Comparison of ENCODE assay signal across 24 cellular contexts in the genomic region with DNA sequence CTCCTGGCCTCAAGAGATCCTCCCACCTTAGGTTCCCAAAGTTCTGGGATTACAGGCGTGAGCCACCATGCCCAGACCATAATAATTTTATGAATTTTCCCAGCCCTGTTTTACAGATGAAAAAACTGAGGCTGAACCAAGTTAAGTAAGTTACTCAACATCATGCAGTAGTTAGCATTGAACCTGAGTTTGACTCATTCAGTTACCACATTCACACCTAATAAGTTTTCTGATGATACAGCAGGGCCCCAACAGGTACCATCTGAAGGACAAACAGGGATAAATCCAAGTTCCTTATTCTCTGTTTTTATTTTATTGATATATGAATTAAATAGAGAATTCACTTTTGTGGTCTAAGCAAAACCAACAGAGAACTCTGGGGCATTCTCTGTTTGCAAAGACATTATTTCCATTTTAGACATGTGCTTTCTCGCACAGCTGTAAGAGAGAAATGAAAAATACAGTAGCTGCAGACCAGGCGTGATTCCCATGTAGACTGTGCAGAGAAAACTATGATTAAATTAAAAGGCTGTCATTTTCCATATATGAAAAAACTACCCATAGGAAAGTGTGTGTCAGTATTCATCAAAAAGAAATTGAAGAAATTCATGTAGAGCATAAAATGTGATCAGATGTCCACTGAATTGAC. TPM values are rescaled to one million over a fixed set of nuclear protein-coding genes. Genes with fewer than 3 reads are reported as not detected.
DNase-seq lines count a peak whose midpoint lies in the region; ATAC-seq and TF ChIP-seq lines count a peak whose summit lies in the region.
"Had no signal": no experiment of that assay in that cellular context is flagged by ENCODE, and none has a peak within 500 bp of the region (broad histone marks: within the 10 kb centered on the region; RNA-seq: fewer than 3 reads in every experiment).

No MANE protein-coding gene starts in this region.

- peak overlapping the region; percentile 52; the same call in 1 of the 2 replicates for H3K27ac ChIP-seq in DND-41 (ENCODE audit: low read length)
- H3K27ac ChIP-seq: BLaER1 treated with 17β-estradiol and CSF1 and Interleukin-3, amounts not matched to agents 10 nM and 100 nM; brain microvascular endothelial cell; dorsolateral prefrontal cortex; esophagus muscularis mucosa; HL-60; KMS-11; sigmoid colon had no signal

- H3K36me3 ChIP-seq in DND-41 (ENCODE audit: insufficient read depth, low read length) (peaks cover 36% of the 10 kb centered on the region), H7 (replicated peaks; ENCODE audit: control insufficient read depth, insufficient read depth, low read length) (no peaks in the 10 kb centered on the region)
- H3K36me3 ChIP-seq: brain microvascular endothelial cell, esophagus muscularis mucosa, sigmoid colon had no signal

- no peak overlapping the region for H3K4me2 ChIP-seq in DND-41 (ENCODE audit: insufficient read depth, low read length)
- H3K4me2 ChIP-seq: KMS-11 had no signal

- H3K4me1 Mint-ChIP-seq in memory B cell: peaks cover 54% of the 10 kb centered on the region

- no peaks in the 10 kb centered on the region for H3K27me3 ChIP-seq in DND-41 (ENCODE audit: insufficient read depth, low read length, poor library complexity)
- no peaks in the 10 kb centered on the region for H3K27me3 ChIP-seq in H7 (ENCODE audit: control insufficient read depth, insufficient read depth, low read length)
- H3K27me3 ChIP-seq: BLaER1 treated with 17β-estradiol and CSF1 and Interleukin-3, amounts not matched to agents 10 nM and 100 nM; brain microvascular endothelial cell; dorsolateral prefrontal cortex; esophagus muscularis mucosa; sigmoid colon had no signal

- H3K9me3 Mint-ChIP-seq in memory B cell: peaks cover 2% of the 10 kb centered on the region

- no peaks in the 10 kb centered on the region for H3K27me3 Mint-ChIP-seq in memory B cell

- no peak for TF ChIP-seq CTCF in DND-41 (IDR thresholded peaks at IDR 0.05; ENCODE audit: borderline replicate concordance, extremely low read depth, low read length, poor library complexity, severe bottlenecking)

- no peak overlapping the region for H2AFZ ChIP-seq in DND-41 (ENCODE audit: low read depth, low read length)

- ATAC-seq in DND-41 (ENCODE audit: insufficient read depth, low read depth) (no peak), GM18868 (IDR thresholded peaks at IDR 0.05; ENCODE audit: unreplicated experiment) (peak; percentile 34), HG03432 (IDR thresholded peaks at IDR 0.05; ENCODE audit: unreplicated experiment) (peak; percentile 41), memory B cell (ENCODE audit: low read depth) (no peak)

- H4K20me1 ChIP-seq in DND-41 (ENCODE audit: insufficient read depth, low read length): peaks cover 26% of the 10 kb centered on the region

- H3K4me3 ChIP-seq in DND-41 (ENCODE audit: low read depth in 1 of 2, low read length in 2 of 2) (no peak overlapping the region), H7 (ENCODE audit: insufficient read depth, low read depth, low read length) (no peak overlapping the region)
- H3K4me3 ChIP-seq: BLaER1 treated with 17β-estradiol and CSF1 and Interleukin-3, amounts not matched to agents 10 nM and 100 nM; dorsolateral prefrontal cortex; esophagus muscularis mucosa; sigmoid colon had no signal

- no peak overlapping the region for H3K4me3 Mint-ChIP-seq in memory B cell

- no peak for DNase-seq in DND-41
- DNase-seq in memory B cell (ENCODE audit: low spot score in 2 of 2): no peak
- DNase-seq in EL: no peak
- no peak for DNase-seq in H7
- DNase-seq in GF-D8 (lab: John Stamatoyannopoulos, UW): no peak
- DNase-seq in CD1c-positive myeloid dendritic cell (ENCODE audit: extremely low spot score): no peak
- DNase-seq: activated CD4-positive, alpha-beta T cell treated with anti-CD3 and anti-CD28 coated beads, Interleukin-2, amount 50 U/mL, for 48 hours; brain microvascular endothelial cell; DMS79 treated with DMSO at 0.1 percent for 48 hours; dorsolateral prefrontal cortex; GOT3; NCI-H1436 treated with DMSO at 0.1 percent for 48 hours; NCI-H226; nucleus accumbens; SIG-M5; sigmoid colon; stimulated activated CD4-positive, alpha-beta T cell treated with anti-CD3 and anti-CD28 coated beads, Interleukin-2, amount 100 ng/mL, for 48 hours; T1000 had no signal

- H3K4me1 ChIP-seq in DND-41 (ENCODE audit: insufficient read depth, low read length): peaks cover 57% of the 10 kb centered on the region
- H3K4me1 ChIP-seq: esophagus muscularis mucosa had no signal

- H3K9me3 ChIP-seq in DND-41 (ENCODE audit: insufficient read depth, low read length, severe bottlenecking): no peaks in the 10 kb centered on the region
- H3K9me3 ChIP-seq: esophagus muscularis mucosa, sigmoid colon had no signal

- peaks cover 36% of the 10 kb centered on the region for H3K36me3 Mint-ChIP-seq in memory B cell

- peaks cover 91% of the 10 kb centered on the region for H3K79me2 ChIP-seq in DND-41 (ENCODE audit: insufficient read depth, low read length)

- H3K9ac ChIP-seq in DND-41 (ENCODE audit: low read depth, low read length): no peak overlapping the region; the same call in 1 of the 2 replicates
- H3K9ac ChIP-seq: KMS-11 had no signal

- peak overlapping the region; percentile 38 for H3K27ac Mint-ChIP-seq in memory B cell

RNA-seq across cellular contexts. Expression of a gene that starts 26.6 kb away (rescaled TPM):
- total RNA-seq in H7 (2014; rRNA removed; shearing (Covaris generic)): not detected in 2 replicates

Comparison
In these comparisons a context has a peak if more than half of its experiments do, and no peak if none do; other contexts are left out.
1. ATAC-seq: peak in GM18868 (single experiment) and HG03432 (single experiment); none in DND-41 (single experiment) and memory B cell (single experiment).